ENCODE assay signal across 1 cellular context in genomic region chr1:32736812-32737791, GRCh38.
TF ChIP-seq lines count a peak whose summit lies in the region.

No MANE protein-coding gene starts in this region.

TF ChIP-seq in WTC11, 78 proteins besides CTCF, POLR2A, EP300 and RAD21 (continued from another document):
- TF ChIP-seq, protein P1, sequence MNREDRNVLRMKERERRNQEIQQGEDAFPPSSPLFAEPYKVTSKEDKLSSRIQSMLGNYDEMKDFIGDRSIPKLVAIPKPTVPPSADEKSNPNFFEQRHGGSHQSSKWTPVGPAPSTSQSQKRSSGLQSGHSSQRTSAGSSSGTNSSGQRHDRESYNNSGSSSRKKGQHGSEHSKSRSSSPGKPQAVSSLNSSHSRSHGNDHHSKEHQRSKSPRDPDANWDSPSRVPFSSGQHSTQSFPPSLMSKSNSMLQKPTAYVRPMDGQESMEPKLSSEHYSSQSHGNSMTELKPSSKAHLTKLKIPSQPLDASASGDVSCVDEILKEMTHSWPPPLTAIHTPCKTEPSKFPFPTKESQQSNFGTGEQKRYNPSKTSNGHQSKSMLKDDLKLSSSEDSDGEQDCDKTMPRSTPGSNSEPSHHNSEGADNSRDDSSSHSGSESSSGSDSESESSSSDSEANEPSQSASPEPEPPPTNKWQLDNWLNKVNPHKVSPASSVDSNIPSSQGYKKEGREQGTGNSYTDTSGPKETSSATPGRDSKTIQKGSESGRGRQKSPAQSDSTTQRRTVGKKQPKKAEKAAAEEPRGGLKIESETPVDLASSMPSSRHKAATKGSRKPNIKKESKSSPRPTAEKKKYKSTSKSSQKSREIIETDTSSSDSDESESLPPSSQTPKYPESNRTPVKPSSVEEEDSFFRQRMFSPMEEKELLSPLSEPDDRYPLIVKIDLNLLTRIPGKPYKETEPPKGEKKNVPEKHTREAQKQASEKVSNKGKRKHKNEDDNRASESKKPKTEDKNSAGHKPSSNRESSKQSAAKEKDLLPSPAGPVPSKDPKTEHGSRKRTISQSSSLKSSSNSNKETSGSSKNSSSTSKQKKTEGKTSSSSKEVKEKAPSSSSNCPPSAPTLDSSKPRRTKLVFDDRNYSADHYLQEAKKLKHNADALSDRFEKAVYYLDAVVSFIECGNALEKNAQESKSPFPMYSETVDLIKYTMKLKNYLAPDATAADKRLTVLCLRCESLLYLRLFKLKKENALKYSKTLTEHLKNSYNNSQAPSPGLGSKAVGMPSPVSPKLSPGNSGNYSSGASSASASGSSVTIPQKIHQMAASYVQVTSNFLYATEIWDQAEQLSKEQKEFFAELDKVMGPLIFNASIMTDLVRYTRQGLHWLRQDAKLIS (CRISPR knock-in tag; IDR thresholded peaks at IDR 0.05; ENCODE audit: borderline replicate concordance), result 0 out of 2 replicates have a peak, but pooled peaks have one; percentile 57
- TF ChIP-seq ZNF423 (CRISPR knock-in tag; IDR thresholded peaks at IDR 0.05) (peak; percentile 40; the same call in 1 of the 2 replicates), TEAD1 (CRISPR knock-in tag; IDR thresholded peaks at IDR 0.05) (peak; percentile 46; the same call in 1 of the 2 replicates), JAZF1 (CRISPR knock-in tag; IDR thresholded peaks at IDR 0.05) (no peak)
- TF ChIP-seq, protein P2, sequence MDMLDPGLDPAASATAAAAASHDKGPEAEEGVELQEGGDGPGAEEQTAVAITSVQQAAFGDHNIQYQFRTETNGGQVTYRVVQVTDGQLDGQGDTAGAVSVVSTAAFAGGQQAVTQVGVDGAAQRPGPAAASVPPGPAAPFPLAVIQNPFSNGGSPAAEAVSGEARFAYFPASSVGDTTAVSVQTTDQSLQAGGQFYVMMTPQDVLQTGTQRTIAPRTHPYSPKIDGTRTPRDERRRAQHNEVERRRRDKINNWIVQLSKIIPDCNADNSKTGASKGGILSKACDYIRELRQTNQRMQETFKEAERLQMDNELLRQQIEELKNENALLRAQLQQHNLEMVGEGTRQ (CRISPR knock-in tag; IDR thresholded peaks at IDR 0.05), result peak; percentile 71
